Comparison of ENCODE assay signal across 8 cellular contexts in the genomic region with DNA sequence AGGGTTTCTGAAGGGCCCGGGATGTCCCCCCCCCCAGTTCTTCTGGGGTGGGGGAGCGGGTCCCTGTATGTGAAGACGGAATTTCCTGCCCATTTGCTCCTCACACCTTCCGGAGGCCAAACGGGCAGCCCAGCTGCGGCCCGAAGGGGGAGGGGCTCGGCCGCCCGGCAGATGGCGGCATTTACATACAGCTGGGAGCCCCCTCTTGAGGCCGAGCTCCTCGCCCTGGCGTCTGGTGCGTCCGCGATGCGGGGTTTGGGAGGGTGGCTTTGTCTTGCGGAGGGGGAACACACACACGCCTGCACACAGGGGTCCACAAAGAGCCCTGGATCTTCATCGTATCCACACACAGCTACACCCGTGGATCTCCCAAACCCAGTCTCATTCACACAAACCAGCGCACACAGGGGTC. TPM values are rescaled to one million over a fixed set of nuclear protein-coding genes. Genes with fewer than 3 reads are reported as not detected.
A peak's percentile ranks its signal among the peaks of the same experiment; 100 is the strongest.
DNase-seq lines count a peak whose midpoint lies in the region; ATAC-seq and TF ChIP-seq lines count a peak whose summit lies in the region.

No MANE protein-coding gene starts in this region.

- peak overlapping the region in 1 of 3 donors; percentile 3 for H3K27ac Mint-ChIP-seq in IgD-negative memory B cell
- H3K27ac Mint-ChIP-seq in central memory CD8-positive, alpha-beta T cell (ENCODE audit: low read depth) = no peak overlapping the region

- H3K27ac ChIP-seq in OCI-LY7 (ENCODE audit: low read depth, low read length, poor library complexity, severe bottlenecking) (peak overlapping the region; percentile 67), mesodermal cell (ENCODE audit: low read depth, low read length, severe bottlenecking) (peak overlapping the region; percentile 49)

- peaks cover 26% of the 10 kb centered on the region for H3K27me3 Mint-ChIP-seq in IgD-negative memory B cell
- peaks cover 62% of the 10 kb centered on the region for H3K27me3 Mint-ChIP-seq in central memory CD8-positive, alpha-beta T cell

- no peaks in the 10 kb centered on the region for H3K79me2 ChIP-seq in OCI-LY7 (ENCODE audit: insufficient read depth, low read depth, low read length)

- peak overlapping the region; percentile 58 to 88 (median 78) for H3K4me3 Mint-ChIP-seq in IgD-negative memory B cell
- H3K4me3 Mint-ChIP-seq in central memory CD8-positive, alpha-beta T cell = peak overlapping the region; percentile 50

- H3K4me1 ChIP-seq in OCI-LY7 (ENCODE audit: insufficient read depth, low read length, poor library complexity, severe bottlenecking) (peaks cover 32% of the 10 kb centered on the region), mesodermal cell (ENCODE audit: control insufficient read depth, insufficient read depth, low read length, poor library complexity, severe bottlenecking) (no peaks in the 10 kb centered on the region)

- no peaks in the 10 kb centered on the region for H3K9me3 Mint-ChIP-seq in IgD-negative memory B cell
- no peaks in the 10 kb centered on the region for H3K9me3 Mint-ChIP-seq in central memory CD8-positive, alpha-beta T cell

- CTCF ChIA-PET in OCI-LY7 (lab: Charles Lee; ENCODE audit: unreplicated experiment) = interaction anchor here (1.1 to 1.8 kb wide), 2 partner anchors 23 to 57 kb away, joined by 5 to 13 read pairs; no protein-coding TSS in a partner anchor

- peaks cover 11 to 14% (median 12%) of the 10 kb centered on the region in 3 donors for H3K4me1 Mint-ChIP-seq in IgD-negative memory B cell
- H3K4me1 Mint-ChIP-seq in central memory CD8-positive, alpha-beta T cell = peaks cover 19% of the 10 kb centered on the region

- intact Hi-C loops in OCI-LY7 (cut with micrococcal nuclease; ENCODE audit: unreplicated experiment) = loop anchor here (2.0 kb wide), 1 partner anchor 35 kb away; a partner anchor contains a TSS

- no peaks in the 10 kb centered on the region for H3K36me3 Mint-ChIP-seq in IgD-negative memory B cell
- peaks cover 8% of the 10 kb centered on the region for H3K36me3 Mint-ChIP-seq in central memory CD8-positive, alpha-beta T cell (ENCODE audit: insufficient read depth)

- peak; percentile 98 for DNase-seq in DMS53 (lab: John Stamatoyannopoulos, UW)
- peak; percentile 84 for DNase-seq in OCI-LY7 (ENCODE audit: low spot score)
- DNase-seq in central memory CD8-positive, alpha-beta T cell (ENCODE audit: low spot score in 2 of 2) = no peak
- DNase-seq in cortex of kidney (lab: John Stamatoyannopoulos, UW) = no peak

- no peaks in the 10 kb centered on the region for H3K9me2 ChIP-seq in OCI-LY7 (ENCODE audit: insufficient read depth, low read length)

- H3K9me3 ChIP-seq in OCI-LY7 (ENCODE audit: low read length) = no peaks in the 10 kb centered on the region
- no peaks in the 10 kb centered on the region for H3K9me3 ChIP-seq in mesodermal cell (ENCODE audit: control insufficient read depth, low read length)

- BruUV-seq in OCI-LY7 (replicated peaks; lab: Mats Ljungman, UMichigan) = no TSS peak

- H3K4me3 ChIP-seq in OCI-LY7 (ENCODE audit: low read depth, low read length, poor library complexity, severe bottlenecking) (peak overlapping the region; percentile 69), mesodermal cell (ENCODE audit: extremely low read depth, insufficient read depth, low read length, poor library complexity, severe bottlenecking) (peak overlapping the region; percentile 28)

- 0 to 6% methylated on average over 3 to 13 of the region's 23 CpGs for WGBS in mesodermal cell (ENCODE audit: insufficient coverage in 2 of 2), 2 experiments

- ATAC-seq in central memory CD8-positive, alpha-beta T cell (replicated peaks; ENCODE audit: extremely low read depth, poor library complexity, severe bottlenecking) = no peak
- ATAC-seq in GM21447 (IDR thresholded peaks at IDR 0.05; ENCODE audit: unreplicated experiment) (no peak), GM18502 (IDR thresholded peaks at IDR 0.05; ENCODE audit: poor library complexity, unreplicated experiment) (no peak)

- H4K20me1 ChIP-seq in OCI-LY7 (ENCODE audit: insufficient read depth, low read length) = no peaks in the 10 kb centered on the region

- POLR2A ChIA-PET in OCI-LY7 (lab: Charles Lee) = interaction anchor here (0.7 kb wide), 1 partner anchor 58 kb away, joined by 4 read pairs; no protein-coding TSS in a partner anchor

- H3K36me3 ChIP-seq in OCI-LY7 (ENCODE audit: insufficient read depth, low read length) = no peaks in the 10 kb centered on the region
- H3K36me3 ChIP-seq in mesodermal cell (ENCODE audit: control insufficient read depth, insufficient read depth, low read length) = no peaks in the 10 kb centered on the region

- TF ChIP-seq CTCF in OCI-LY7 (conservative IDR thresholded peaks at IDR 0.05; ENCODE audit: low read length) = peak; percentile 65

- peak overlapping the region; percentile 66 for H3K4me2 ChIP-seq in OCI-LY7 (ENCODE audit: low read length)

- peak overlapping the region; percentile 81; the same call in 1 of the 2 replicates for H2AFZ ChIP-seq in OCI-LY7 (ENCODE audit: low read length)

RNA-seq across cellular contexts. Expression of a gene that starts 0.9 kb away (rescaled TPM):
- 1.5 TPM for polyA plus RNA-seq in IgD-negative memory B cell
- 3.4 and 4.4 TPM in 2 replicates for total RNA-seq in OCI-LY7 (2014; rRNA removed; shearing (Covaris generic))
- 3.2 and 4.4 TPM in 2 replicates for total RNA-seq in OCI-LY7 (2022)
- 4.2 TPM for polyA plus RNA-seq in mesodermal cell (2013, experiment 1 of 2)
- polyA plus RNA-seq in mesodermal cell (2013, experiment 2 of 2) = 3.2 TPM

RNA-seq across cellular contexts. Expression of a gene that starts 17.1 kb away (rescaled TPM):
- polyA plus RNA-seq in IgD-negative memory B cell = not detected
- not detected in 2 replicates for total RNA-seq in OCI-LY7 (2014; rRNA removed; shearing (Covaris generic))
- not detected in 2 replicates for total RNA-seq in OCI-LY7 (2022)
- 1.6 TPM for polyA plus RNA-seq in mesodermal cell (2013, experiment 1 of 2)
- 1.1 TPM for polyA plus RNA-seq in mesodermal cell (2013, experiment 2 of 2)

RNA-seq across cellular contexts. Expression of a gene that starts 17.2 kb away (rescaled TPM):
- 56.8 TPM for polyA plus RNA-seq in IgD-negative memory B cell
- total RNA-seq in OCI-LY7 (2014; rRNA removed; shearing (Covaris generic)) = 98.1 and 116 TPM in 2 replicates
- total RNA-seq in OCI-LY7 (2022) = 91.1 and 93.2 TPM in 2 replicates
- 72.9 TPM for polyA plus RNA-seq in mesodermal cell (2013, experiment 1 of 2)
- polyA plus RNA-seq in mesodermal cell (2013, experiment 2 of 2) = 65.8 TPM

RNA-seq across cellular contexts. Expression of a gene that starts 34.8 kb away (rescaled TPM):
- 2.5 TPM for polyA plus RNA-seq in IgD-negative memory B cell
- total RNA-seq in OCI-LY7 (2014; rRNA removed; shearing (Covaris generic)) = 11.7 and 13.9 TPM in 2 replicates
- 8.7 and 8.8 TPM in 2 replicates for total RNA-seq in OCI-LY7 (2022)
- polyA plus RNA-seq in mesodermal cell (2013, experiment 1 of 2) = 2.3 TPM
- 2.8 TPM for polyA plus RNA-seq in mesodermal cell (2013, experiment 2 of 2)

RNA-seq across cellular contexts. Expression of a gene that starts 42.1 kb away (rescaled TPM):
- polyA plus RNA-seq in IgD-negative memory B cell = 14.6 TPM
- total RNA-seq in OCI-LY7 (2014; rRNA removed; shearing (Covaris generic)) = 19.1 and 22.9 TPM in 2 replicates
- total RNA-seq in OCI-LY7 (2022) = 17.3 and 20.7 TPM in 2 replicates
- polyA plus RNA-seq in mesodermal cell (2013, experiment 1 of 2) = 22.4 TPM
- polyA plus RNA-seq in mesodermal cell (2013, experiment 2 of 2) = 21.3 TPM

Comparison
In these comparisons a context has a peak if more than half of its experiments do, and no peak if none do; other contexts are left out.
1. DNase-seq: peak in DMS53 (single experiment) and OCI-LY7 (single experiment); none in central memory CD8-positive, alpha-beta T cell (0 of 2) and cortex of kidney (single experiment).